Comparison of ENCODE assay signal across 8 cellular contexts in the genomic region with DNA sequence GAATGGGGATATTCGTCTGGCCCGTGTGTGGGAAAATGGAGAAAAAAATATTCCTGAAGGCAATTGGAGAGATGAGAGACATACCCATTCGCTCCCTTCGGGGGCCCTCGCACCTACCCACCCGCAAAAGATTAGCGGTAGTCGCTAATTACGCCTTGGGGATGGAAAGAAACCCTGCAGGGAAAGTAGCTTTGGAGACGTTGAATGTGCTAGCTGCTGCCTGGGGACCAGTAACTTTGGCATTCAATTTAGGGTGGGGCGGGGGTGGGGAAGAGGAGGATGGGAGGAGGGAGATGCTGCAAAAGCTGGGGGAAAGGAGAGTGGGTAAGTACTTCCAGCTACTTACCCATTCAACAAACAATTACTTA. TPM values are rescaled to one million over a fixed set of nuclear protein-coding genes. Genes with fewer than 3 reads are reported as not detected.
DNase-seq lines count a peak whose midpoint lies in the region; ATAC-seq and TF ChIP-seq lines count a peak whose summit lies in the region.

No MANE protein-coding gene starts in this region.

- H3K9me3 ChIP-seq in T-helper 17 cell (ENCODE audit: control insufficient read depth, low read length, poor library complexity, severe bottlenecking) (no peaks in the 10 kb centered on the region), iPS-15b (ENCODE audit: control insufficient read depth, insufficient read depth, low read length) (peaks cover 5% of the 10 kb centered on the region), thymus (ENCODE audit: control insufficient read depth) (no peaks in the 10 kb centered on the region)

- H3K4me1 Mint-ChIP-seq in T-helper 17 cell = peaks cover 16% of the 10 kb centered on the region

- no peak overlapping the region for H3K27ac ChIP-seq in thymus (ENCODE audit: low read depth)

- no peaks in the 10 kb centered on the region for H3K27me3 ChIP-seq in iPS-15b (ENCODE audit: control insufficient read depth, insufficient read depth, low read length)
- H3K27me3 ChIP-seq in thymus (ENCODE audit: control insufficient read depth, insufficient read depth) = no peaks in the 10 kb centered on the region

- no peaks in the 10 kb centered on the region for H3K27me3 Mint-ChIP-seq in T-helper 17 cell

- peak overlapping the region; percentile 88 for H3K27ac Mint-ChIP-seq in T-helper 17 cell

- H3K36me3 ChIP-seq in iPS-15b (ENCODE audit: control insufficient read depth, insufficient read depth, low read length) (no peaks in the 10 kb centered on the region), thymus (ENCODE audit: control insufficient read depth, insufficient read depth) (no peaks in the 10 kb centered on the region)

- TF ChIP-seq CTCF in GM10266 (IDR thresholded peaks at IDR 0.05; ENCODE audit: control insufficient read depth, insufficient read depth, low read depth, missing control alignments) = no peak

- H3K4me3 ChIP-seq in iPS-15b (ENCODE audit: low read depth, low read length) (peak overlapping the region; percentile 77), thymus (ENCODE audit: low read length) (peak overlapping the region; percentile 63)

- H3K4me1 ChIP-seq in iPS-15b (ENCODE audit: control insufficient read depth, insufficient read depth, low read length) = no peaks in the 10 kb centered on the region
- no peaks in the 10 kb centered on the region for H3K4me1 ChIP-seq in thymus (ENCODE audit: control insufficient read depth, insufficient read depth, low read length)

- ATAC-seq in GM18873 (IDR thresholded peaks at IDR 0.05; ENCODE audit: low FRiP score, unreplicated experiment) (peak; percentile 12), HG02759 (IDR thresholded peaks at IDR 0.05; ENCODE audit: unreplicated experiment) (peak; percentile 39), T-helper 17 cell (no peak)

- no peak overlapping the region for H3K9ac ChIP-seq in iPS-15b (ENCODE audit: low read depth, low read length)

- DNase-seq in T-helper 17 cell (no peak), GM10266 (ENCODE audit: extremely low spot score) (no peak), SIG-M5 treated with dmso at 0.1 percent for 504 hours (lab: John Stamatoyannopoulos, UW; ENCODE audit: unreplicated experiment) (no peak), globus pallidus (ENCODE audit: low spot score) (no peak)

- H3K4me3 Mint-ChIP-seq in T-helper 17 cell = peak overlapping the region; percentile 97

- WGBS in thymus = 2% methylated on average over 11 of the region's 11 CpGs

- H3K36me3 Mint-ChIP-seq in T-helper 17 cell (ENCODE audit: low read depth) = no peaks in the 10 kb centered on the region

RNA-seq across cellular contexts. Expression of a gene that starts 0.4 kb away (rescaled TPM):
- total RNA-seq in T-helper 17 cell = 1 to 10 TPM; 6.6 to 7.7 TPM
- polyA plus RNA-seq in thymus = 5.6 TPM

RNA-seq across cellular contexts. Expression of a gene that starts 58.0 kb away (rescaled TPM):
- total RNA-seq in T-helper 17 cell = 1 to 10 TPM; 1.4 to 1.5 TPM
- 0.71 TPM for polyA plus RNA-seq in thymus
